Comparison of ENCODE assay signal across 1 cellular context in genomic region chr2:86631846-86632485, GRCh38.
TF ChIP-seq lines count a peak whose summit lies in the region.

No MANE protein-coding gene starts in this region.

TF ChIP-seq in K562, 482 proteins besides CTCF, POLR2A, EP300 and RAD21:
- no peak for TF ChIP-seq ARID3B (CRISPR knock-in tag; IDR thresholded peaks at IDR 0.05; ENCODE audit: borderline replicate concordance)
- no peak for TF ChIP-seq SP2 (IDR thresholded peaks at IDR 0.05; ENCODE audit: extremely low read depth, low read depth, low read length, poor library complexity, severe bottlenecking)
- TF ChIP-seq, protein P1, sequence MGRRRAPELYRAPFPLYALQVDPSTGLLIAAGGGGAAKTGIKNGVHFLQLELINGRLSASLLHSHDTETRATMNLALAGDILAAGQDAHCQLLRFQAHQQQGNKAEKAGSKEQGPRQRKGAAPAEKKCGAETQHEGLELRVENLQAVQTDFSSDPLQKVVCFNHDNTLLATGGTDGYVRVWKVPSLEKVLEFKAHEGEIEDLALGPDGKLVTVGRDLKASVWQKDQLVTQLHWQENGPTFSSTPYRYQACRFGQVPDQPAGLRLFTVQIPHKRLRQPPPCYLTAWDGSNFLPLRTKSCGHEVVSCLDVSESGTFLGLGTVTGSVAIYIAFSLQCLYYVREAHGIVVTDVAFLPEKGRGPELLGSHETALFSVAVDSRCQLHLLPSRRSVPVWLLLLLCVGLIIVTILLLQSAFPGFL (CRISPR knock-in tag; IDR thresholded peaks at IDR 0.05): no peak
- no peak for TF ChIP-seq HNRNPLL (IDR thresholded peaks at IDR 0.05; ENCODE audit: low read depth, low read length, poor library complexity, severe bottlenecking)
- TF ChIP-seq, protein P2, sequence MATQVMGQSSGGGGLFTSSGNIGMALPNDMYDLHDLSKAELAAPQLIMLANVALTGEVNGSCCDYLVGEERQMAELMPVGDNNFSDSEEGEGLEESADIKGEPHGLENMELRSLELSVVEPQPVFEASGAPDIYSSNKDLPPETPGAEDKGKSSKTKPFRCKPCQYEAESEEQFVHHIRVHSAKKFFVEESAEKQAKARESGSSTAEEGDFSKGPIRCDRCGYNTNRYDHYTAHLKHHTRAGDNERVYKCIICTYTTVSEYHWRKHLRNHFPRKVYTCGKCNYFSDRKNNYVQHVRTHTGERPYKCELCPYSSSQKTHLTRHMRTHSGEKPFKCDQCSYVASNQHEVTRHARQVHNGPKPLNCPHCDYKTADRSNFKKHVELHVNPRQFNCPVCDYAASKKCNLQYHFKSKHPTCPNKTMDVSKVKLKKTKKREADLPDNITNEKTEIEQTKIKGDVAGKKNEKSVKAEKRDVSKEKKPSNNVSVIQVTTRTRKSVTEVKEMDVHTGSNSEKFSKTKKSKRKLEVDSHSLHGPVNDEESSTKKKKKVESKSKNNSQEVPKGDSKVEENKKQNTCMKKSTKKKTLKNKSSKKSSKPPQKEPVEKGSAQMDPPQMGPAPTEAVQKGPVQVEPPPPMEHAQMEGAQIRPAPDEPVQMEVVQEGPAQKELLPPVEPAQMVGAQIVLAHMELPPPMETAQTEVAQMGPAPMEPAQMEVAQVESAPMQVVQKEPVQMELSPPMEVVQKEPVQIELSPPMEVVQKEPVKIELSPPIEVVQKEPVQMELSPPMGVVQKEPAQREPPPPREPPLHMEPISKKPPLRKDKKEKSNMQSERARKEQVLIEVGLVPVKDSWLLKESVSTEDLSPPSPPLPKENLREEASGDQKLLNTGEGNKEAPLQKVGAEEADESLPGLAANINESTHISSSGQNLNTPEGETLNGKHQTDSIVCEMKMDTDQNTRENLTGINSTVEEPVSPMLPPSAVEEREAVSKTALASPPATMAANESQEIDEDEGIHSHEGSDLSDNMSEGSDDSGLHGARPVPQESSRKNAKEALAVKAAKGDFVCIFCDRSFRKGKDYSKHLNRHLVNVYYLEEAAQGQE (CRISPR knock-in tag; IDR thresholded peaks at IDR 0.05; ENCODE audit: low read depth): no peak
- TF ChIP-seq MYC (IDR thresholded peaks at IDR 0.05; ENCODE audit: low read depth, low read length): no peak
- TF ChIP-seq MYC (CRISPR knock-in tag; IDR thresholded peaks at IDR 0.05; ENCODE audit: borderline replicate concordance, low read depth): no peak
- TF ChIP-seq, protein P3, sequence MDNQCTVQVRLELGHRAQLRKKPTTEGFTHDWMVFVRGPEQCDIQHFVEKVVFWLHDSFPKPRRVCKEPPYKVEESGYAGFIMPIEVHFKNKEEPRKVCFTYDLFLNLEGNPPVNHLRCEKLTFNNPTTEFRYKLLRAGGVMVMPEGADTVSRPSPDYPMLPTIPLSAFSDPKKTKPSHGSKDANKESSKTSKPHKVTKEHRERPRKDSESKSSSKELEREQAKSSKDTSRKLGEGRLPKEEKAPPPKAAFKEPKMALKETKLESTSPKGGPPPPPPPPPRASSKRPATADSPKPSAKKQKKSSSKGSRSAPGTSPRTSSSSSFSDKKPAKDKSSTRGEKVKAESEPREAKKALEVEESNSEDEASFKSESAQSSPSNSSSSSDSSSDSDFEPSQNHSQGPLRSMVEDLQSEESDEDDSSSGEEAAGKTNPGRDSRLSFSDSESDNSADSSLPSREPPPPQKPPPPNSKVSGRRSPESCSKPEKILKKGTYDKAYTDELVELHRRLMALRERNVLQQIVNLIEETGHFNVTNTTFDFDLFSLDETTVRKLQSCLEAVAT (IDR thresholded peaks at IDR 0.05): no peak
- TF ChIP-seq ZSCAN29 (IDR thresholded peaks at IDR 0.05): no peak
- TF ChIP-seq ZNF395 (CRISPR knock-in tag; IDR thresholded peaks at IDR 0.05): no peak
- TF ChIP-seq ZNF696 (CRISPR knock-in tag; conservative IDR thresholded peaks at IDR 0.05): no peak
- no peak for TF ChIP-seq TAF7 (tag; IDR thresholded peaks at IDR 0.05)
- no peak for TF ChIP-seq ZNF24 (IDR thresholded peaks at IDR 0.05)
- TF ChIP-seq, protein P4, sequence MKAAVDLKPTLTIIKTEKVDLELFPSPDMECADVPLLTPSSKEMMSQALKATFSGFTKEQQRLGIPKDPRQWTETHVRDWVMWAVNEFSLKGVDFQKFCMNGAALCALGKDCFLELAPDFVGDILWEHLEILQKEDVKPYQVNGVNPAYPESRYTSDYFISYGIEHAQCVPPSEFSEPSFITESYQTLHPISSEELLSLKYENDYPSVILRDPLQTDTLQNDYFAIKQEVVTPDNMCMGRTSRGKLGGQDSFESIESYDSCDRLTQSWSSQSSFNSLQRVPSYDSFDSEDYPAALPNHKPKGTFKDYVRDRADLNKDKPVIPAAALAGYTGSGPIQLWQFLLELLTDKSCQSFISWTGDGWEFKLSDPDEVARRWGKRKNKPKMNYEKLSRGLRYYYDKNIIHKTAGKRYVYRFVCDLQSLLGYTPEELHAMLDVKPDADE (conservative IDR thresholded peaks at IDR 0.05; ENCODE audit: control insufficient read depth, low read depth, low read length): no peak
- no peak for TF ChIP-seq ARID2 (IDR thresholded peaks at IDR 0.05)
